1 cellular context compared by ENCODE assay signal in genomic region chr14:23689709-23690514, GRCh38. TPM values are rescaled to one million over a fixed set of nuclear protein-coding genes. Genes with fewer than 3 reads are reported as not detected.
"Had no signal": no experiment of that assay in that cellular context is flagged by ENCODE, and none has a peak within 500 bp of the region (broad histone marks: within the 10 kb centered on the region; RNA-seq: fewer than 3 reads in every experiment).

No MANE protein-coding gene starts in this region.

RNA-seq across cellular contexts. Expression of gene DHRS2, which starts 53.7 kb away (rescaled TPM):
- polyA plus RNA-seq: IgD-negative memory B cell had no signal
